Comparison of ENCODE assay signal across 10 cellular contexts in genomic region chr16:2560798-2561133, GRCh38. TPM values are rescaled to one million over a fixed set of nuclear protein-coding genes. Genes with fewer than 3 reads are reported as not detected.
A peak's percentile ranks its signal among the peaks of the same experiment; 100 is the strongest.
DNase-seq lines count a peak whose midpoint lies in the region; ATAC-seq and TF ChIP-seq lines count a peak whose summit lies in the region.
"Not testable (repeated sequence)": the region's sequence is repeated elsewhere in the genome, so short reads cannot be mapped to it uniquely, and the experiment has no call there.
"Had no signal": no experiment of that assay in that cellular context is flagged by ENCODE, and none has a peak within 500 bp of the region (broad histone marks: within the 10 kb centered on the region; RNA-seq: fewer than 3 reads in every experiment).

No MANE protein-coding gene starts in this region.

- H3K27me3 Mint-ChIP-seq in CD4-positive, alpha-beta T cell; activated naive CD8-positive, alpha-beta T cell treated with anti-CD3 and anti-CD28 coated beads, Interleukin-2, amount 10 ng/mL, durations not matched to agents 7 days and 5 days; neural crest cell (ENCODE audit: low read depth): not testable (repeated sequence)

- not testable (repeated sequence) for H3K9me3 Mint-ChIP-seq in CD4-positive, alpha-beta T cell; activated naive CD8-positive, alpha-beta T cell treated with anti-CD3 and anti-CD28 coated beads, Interleukin-2, amount 10 ng/mL, durations not matched to agents 7 days and 5 days; neural crest cell

- intact Hi-C loops in CD4-positive, alpha-beta T cell (cut with DNase I, micrococcal nuclease) = not testable (repeated sequence)

- POLR2A ChIA-PET in CD4-positive, alpha-beta T cell (lab: Charles Lee); activated naive CD8-positive, alpha-beta T cell treated with anti-CD3 and anti-CD28 coated beads, Interleukin-2, amount 10 ng/mL, durations not matched to agents 7 days and 5 days (lab: Charles Lee): not testable (repeated sequence)

- not testable (repeated sequence) for H3K4me3 Mint-ChIP-seq in CD4-positive, alpha-beta T cell; activated naive CD8-positive, alpha-beta T cell treated with anti-CD3 and anti-CD28 coated beads, Interleukin-2, amount 10 ng/mL, durations not matched to agents 7 days and 5 days; neural crest cell

- CTCF ChIA-PET in CD4-positive, alpha-beta T cell (lab: Charles Lee) = not testable (repeated sequence)

- not testable (repeated sequence) for H3K36me3 ChIP-seq in gastroesophageal sphincter

- H3K27ac ChIP-seq in CD4-positive, alpha-beta T cell (ENCODE audit: low read depth, low read length); gastroesophageal sphincter: not testable (repeated sequence)

- ATAC-seq in CD4-positive, alpha-beta T cell (ENCODE audit: poor library complexity) = peak; percentile 98
- ATAC-seq in HG03439 (IDR thresholded peaks at IDR 0.05; ENCODE audit: unreplicated experiment) (peak; percentile 56), gastroesophageal sphincter (peak; percentile 79)
- ATAC-seq in activated naive CD8-positive, alpha-beta T cell treated with anti-CD3 and anti-CD28 coated beads, Interleukin-2, amount 10 ng/mL, durations not matched to agents 7 days and 5 days (ENCODE audit: low read depth) = peak; percentile 99

- not testable (repeated sequence) for H3K27me3 ChIP-seq in CD4-positive, alpha-beta T cell (ENCODE audit: control insufficient read depth, insufficient read depth, low read length); gastroesophageal sphincter

- H3K36me3 Mint-ChIP-seq in CD4-positive, alpha-beta T cell (ENCODE audit: low read depth); activated naive CD8-positive, alpha-beta T cell treated with anti-CD3 and anti-CD28 coated beads, Interleukin-2, amount 10 ng/mL, durations not matched to agents 7 days and 5 days; neural crest cell (ENCODE audit: low read depth): not testable (repeated sequence)

- not testable (repeated sequence) for H3K9me3 ChIP-seq in CD4-positive, alpha-beta T cell (ENCODE audit: control insufficient read depth, low read length); gastroesophageal sphincter

- H3K4me1 Mint-ChIP-seq in CD4-positive, alpha-beta T cell (ENCODE audit: low read depth); activated naive CD8-positive, alpha-beta T cell treated with anti-CD3 and anti-CD28 coated beads, Interleukin-2, amount 10 ng/mL, durations not matched to agents 7 days and 5 days; neural crest cell: not testable (repeated sequence)

- not testable (repeated sequence) for H3K4me1 ChIP-seq in gastroesophageal sphincter

- DNase-seq in CD4-positive, alpha-beta T cell = peak; percentile 46 to 75 (median 55)
- DNase-seq in GM20000 (ENCODE audit: low spot score) = not testable (repeated sequence)
- DNase-seq in activated CD4-positive, alpha-beta T cell treated with anti-CD3 and anti-CD28 coated beads for 48 hours = peak; percentile 86
- peak; percentile 81 for DNase-seq in activated naive CD8-positive, alpha-beta T cell treated with anti-CD3 and anti-CD28 coated beads, Interleukin-2, amount 10 ng/mL, durations not matched to agents 7 days and 5 days
- peak; percentile 52 for DNase-seq in neural crest cell (ENCODE audit: low read depth, low spot score)
- DNase-seq in stimulated activated CD8-positive, alpha-beta memory T cell treated with anti-CD3 and anti-CD28 coated beads, Interleukin-12 subunit alpha, Interleukin-12 subunit beta, amount 100 ng/mL, for 4 hours (ENCODE audit: low read depth) = peak; percentile 24

- peak; percentile 35 for TF ChIP-seq CTCF in CD4-positive, alpha-beta T cell (IDR thresholded peaks at IDR 0.05)
- TF ChIP-seq CTCF in GM20000 (IDR thresholded peaks at IDR 0.05; ENCODE audit: extremely low read depth, missing control alignments) (peak; percentile 23), gastroesophageal sphincter (IDR thresholded peaks at IDR 0.05) (peak in 2 of 4 experiments; percentile 11 to 46), neural crest cell (conservative IDR thresholded peaks at IDR 0.05) (peak; percentile 64)

- TF ChIP-seq POLR2A in gastroesophageal sphincter (IDR thresholded peaks at IDR 0.05) = not testable (repeated sequence)

- WGBS in gastroesophageal sphincter (ENCODE audit: low coverage in 1 of 2), 2 donors = no CpG with 5 or more reads among the region's 4 CpGs

- H3K27ac Mint-ChIP-seq in CD4-positive, alpha-beta T cell; activated naive CD8-positive, alpha-beta T cell treated with anti-CD3 and anti-CD28 coated beads, Interleukin-2, amount 10 ng/mL, durations not matched to agents 7 days and 5 days; neural crest cell (ENCODE audit: unreplicated experiment): not testable (repeated sequence)

- H3K4me3 ChIP-seq in gastroesophageal sphincter = not testable (repeated sequence)

- TF ChIP-seq EP300 in gastroesophageal sphincter (IDR thresholded peaks at IDR 0.05) = not testable (repeated sequence)

RNA-seq across cellular contexts. Expression of gene PDPK1, which starts 22.9 kb away (rescaled TPM):
- total RNA-seq in CD4-positive, alpha-beta T cell = 10 to 100 TPM; 46.1 to 51.1 TPM
- total RNA-seq in activated naive CD8-positive, alpha-beta T cell treated with anti-CD3 and anti-CD28 coated beads, Interleukin-2, amount 10 ng/mL, durations not matched to agents 7 days and 5 days = 10 to 100 TPM; 50.6 to 55.1 TPM
- total RNA-seq in gastroesophageal sphincter (10 to 100 TPM; 30.8 to 43.1 (median 36.5) TPM), neural crest cell (34.2 and 37.5 TPM in 2 replicates)

RNA-seq across cellular contexts. Expression of gene CEMP1, which starts 29.6 kb away (rescaled TPM):
- 1 to 10 TPM; 1.0 to 1.8 TPM for total RNA-seq in CD4-positive, alpha-beta T cell
- total RNA-seq in activated naive CD8-positive, alpha-beta T cell treated with anti-CD3 and anti-CD28 coated beads, Interleukin-2, amount 10 ng/mL, durations not matched to agents 7 days and 5 days = 1 to 10 TPM in 1 of 2 experiments, under 1 TPM in 1; 0.80 to 1.1 TPM
- total RNA-seq in gastroesophageal sphincter (under 1 TPM in 1 of 4 donors, not detected in 3; 0.40 TPM), neural crest cell (not detected in 2 replicates)
- total RNA-seq: M059J, SJSA1 had no signal

RNA-seq across cellular contexts. Expression of gene AMDHD2, which starts 40.6 kb away (rescaled TPM):
- 100 to 1,000 TPM; 171 to 177 TPM for total RNA-seq in CD4-positive, alpha-beta T cell
- total RNA-seq in activated naive CD8-positive, alpha-beta T cell treated with anti-CD3 and anti-CD28 coated beads, Interleukin-2, amount 10 ng/mL, durations not matched to agents 7 days and 5 days = 10 to 100 TPM; 74.0 to 75.4 TPM
- 10 to 100 TPM; 14.0 to 29.1 (median 23.4) TPM for total RNA-seq in gastroesophageal sphincter
- total RNA-seq in neural crest cell = 50.9 and 58.3 TPM in 2 replicates

RNA-seq across cellular contexts. Expression of gene ATP6V0C, which starts 47.0 kb away (rescaled TPM):
- total RNA-seq in CD4-positive, alpha-beta T cell = 100 to 1,000 TPM; 224 to 234 TPM
- total RNA-seq in activated naive CD8-positive, alpha-beta T cell treated with anti-CD3 and anti-CD28 coated beads, Interleukin-2, amount 10 ng/mL, durations not matched to agents 7 days and 5 days = 100 to 1,000 TPM; 117 to 122 TPM
- total RNA-seq in gastroesophageal sphincter = 10 to 100 TPM; 37.5 to 62.2 (median 50.9) TPM
- total RNA-seq in neural crest cell = 154 and 159 TPM in 2 replicates
